In the genomic region with DNA sequence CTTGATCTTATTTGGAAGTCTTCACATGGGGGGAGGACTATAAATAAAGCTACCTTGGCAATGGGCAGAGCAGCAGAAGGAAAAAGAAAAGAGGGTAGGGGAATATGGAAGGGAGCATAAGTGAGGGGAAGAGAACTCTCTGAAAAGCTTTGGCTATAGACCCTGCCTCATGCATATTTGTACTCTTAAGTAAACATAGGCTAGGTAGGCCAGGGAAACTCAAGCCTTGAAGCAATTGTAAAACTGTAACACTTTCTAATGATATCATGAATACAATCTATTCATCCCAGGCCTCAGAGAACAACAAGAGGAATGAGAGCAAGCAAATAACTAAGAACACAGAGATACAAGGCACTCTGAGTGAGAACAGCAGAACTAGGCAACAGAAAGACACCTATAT, we compare ENCODE assay signal across 14 cellular contexts. TPM values are rescaled to one million over a fixed set of nuclear protein-coding genes. Genes with fewer than 3 reads are reported as not detected.
A peak's percentile ranks its signal among the peaks of the same experiment; 100 is the strongest.
DNase-seq lines count a peak whose midpoint lies in the region; ATAC-seq and TF ChIP-seq lines count a peak whose summit lies in the region.
"Had no signal": no experiment of that assay in that cellular context is flagged by ENCODE, and none has a peak within 500 bp of the region (broad histone marks: within the 10 kb centered on the region; RNA-seq: fewer than 3 reads in every experiment).

No MANE protein-coding gene starts in this region.

- peak overlapping the region; percentile 62 for H3K4me2 ChIP-seq in Karpas-422 (ENCODE audit: low read depth, low read length, poor library complexity, severe bottlenecking)
- H3K4me2 ChIP-seq: BLaER1 had no signal

- no peak overlapping the region for H3K27ac ChIP-seq in CD4-positive, alpha-beta T cell (ENCODE audit: low read depth, low read length)
- H3K27ac ChIP-seq in Karpas-422 (ENCODE audit: low read length) (peak overlapping the region; percentile 60), breast epithelium (peak overlapping the region; percentile 48 to 49), psoas muscle (peak overlapping the region; percentile 2)
- H3K27ac ChIP-seq: BLaER1, lower lobe of right lung had no signal

- H3K27ac Mint-ChIP-seq in CD4-positive, alpha-beta T cell = peak overlapping the region; percentile 48
- H3K27ac Mint-ChIP-seq in activated CD4-positive, alpha-beta T cell treated with anti-CD3 and anti-CD28 coated beads, Interleukin-2, amount 10 ng/mL, durations not matched to agents 7 days and 5 days = no peak overlapping the region

- peak overlapping the region; percentile 18; the same call in 1 of the 2 replicates for H3K9ac ChIP-seq in Karpas-422 (ENCODE audit: low read length)
- H3K9ac ChIP-seq: BLaER1 had no signal

- no peaks in the 10 kb centered on the region for H3K9me2 ChIP-seq in Karpas-422 (replicated peaks; ENCODE audit: insufficient read depth, low read length)

- peak overlapping the region; percentile 18 for H3K4me3 Mint-ChIP-seq in CD4-positive, alpha-beta T cell
- no peak overlapping the region for H3K4me3 Mint-ChIP-seq in activated CD4-positive, alpha-beta T cell treated with anti-CD3 and anti-CD28 coated beads, Interleukin-2, amount 10 ng/mL, durations not matched to agents 7 days and 5 days

- peaks cover 20% of the 10 kb centered on the region for H3K36me3 Mint-ChIP-seq in CD4-positive, alpha-beta T cell (ENCODE audit: low read depth)
- peaks cover 28% of the 10 kb centered on the region for H3K36me3 Mint-ChIP-seq in activated CD4-positive, alpha-beta T cell treated with anti-CD3 and anti-CD28 coated beads, Interleukin-2, amount 10 ng/mL, durations not matched to agents 7 days and 5 days (ENCODE audit: low read depth)

- intact Hi-C loops in CD4-positive, alpha-beta T cell (cut with DNase I, micrococcal nuclease) = no loop called here
- intact Hi-C loops in breast epithelium (cut with DNase I; ENCODE audit: low total_unique reads) = no loop called here
- intact Hi-C loops in psoas muscle (cut with DNase I) = no loop called here

- H3K36me3 ChIP-seq in Karpas-422 (ENCODE audit: insufficient read depth, low read length) (no peaks in the 10 kb centered on the region), breast epithelium (no peaks in the 10 kb centered on the region), psoas muscle (ENCODE audit: insufficient read depth in 1 of 2, low read depth in 1 of 2) (no peaks in the 10 kb centered on the region)
- H3K36me3 ChIP-seq: adrenal gland, lower lobe of right lung had no signal

- no peaks in the 10 kb centered on the region for H3K9me3 ChIP-seq in CD4-positive, alpha-beta T cell (ENCODE audit: control insufficient read depth, low read length)
- H3K9me3 ChIP-seq in Karpas-422 (ENCODE audit: low read length) = no peaks in the 10 kb centered on the region
- no peaks in the 10 kb centered on the region for H3K9me3 ChIP-seq in breast epithelium
- H3K9me3 ChIP-seq in psoas muscle = no peaks in the 10 kb centered on the region
- H3K9me3 ChIP-seq: lower lobe of right lung had no signal

- TF ChIP-seq CTCF in CD4-positive, alpha-beta T cell (IDR thresholded peaks at IDR 0.05) = no peak
- TF ChIP-seq CTCF in breast epithelium (IDR thresholded peaks at IDR 0.05) (no peak), psoas muscle (IDR thresholded peaks at IDR 0.05) (no peak)

- no peak for TF ChIP-seq POLR2A in breast epithelium (IDR thresholded peaks at IDR 0.05)

- H3K4me1 Mint-ChIP-seq in CD4-positive, alpha-beta T cell (ENCODE audit: low read depth) = peaks cover 94% of the 10 kb centered on the region
- H3K4me1 Mint-ChIP-seq in activated CD4-positive, alpha-beta T cell treated with anti-CD3 and anti-CD28 coated beads, Interleukin-2, amount 10 ng/mL, durations not matched to agents 7 days and 5 days = peaks cover 62% of the 10 kb centered on the region

- H3K4me1 ChIP-seq in Karpas-422 (ENCODE audit: low read length) = peaks cover 87% of the 10 kb centered on the region
- H3K4me1 ChIP-seq in breast epithelium = peaks cover 0 to 4% of the 10 kb centered on the region in 2 donors
- peaks cover 43% of the 10 kb centered on the region for H3K4me1 ChIP-seq in psoas muscle

- H3K9me3 Mint-ChIP-seq in CD4-positive, alpha-beta T cell = no peaks in the 10 kb centered on the region
- peaks cover 9% of the 10 kb centered on the region for H3K9me3 Mint-ChIP-seq in activated CD4-positive, alpha-beta T cell treated with anti-CD3 and anti-CD28 coated beads, Interleukin-2, amount 10 ng/mL, durations not matched to agents 7 days and 5 days

- POLR2A ChIA-PET in CD4-positive, alpha-beta T cell (lab: Charles Lee) = interaction anchor here (1.2 to 1.3 kb wide), 2 partner anchors 21 to 24 kb away, joined by 4 to 5 read pairs; partner anchors contain the start of gene MYCBP2
- POLR2A ChIA-PET in activated CD4-positive, alpha-beta T cell treated with anti-CD3 and anti-CD28 coated beads, Interleukin-2, amount 10 ng/mL, durations not matched to agents 7 days and 5 days (lab: Charles Lee) = interaction anchor here (0.7 kb wide), 1 partner anchor 1769 kb away, joined by 3 read pairs; no protein-coding TSS in a partner anchor

- no peak for DNase-seq in CD4-positive, alpha-beta T cell
- DNase-seq in Karpas-422 (no peak), breast epithelium (ENCODE audit: low spot score in 2 of 2) (no peak), psoas muscle (no peak), retina (no peak)
- no peak for DNase-seq in activated CD4-positive, alpha-beta T cell treated with anti-CD3 and anti-CD28 coated beads, Interleukin-2, amount 10 ng/mL, durations not matched to agents 7 days and 5 days
- DNase-seq in activated effector memory CD4-positive, alpha-beta T cell treated with anti-CD3 and anti-CD28 coated beads, Interleukin-2, amount 50 U/mL, for 16 hours = no peak
- no peak for DNase-seq in stimulated activated CD4-positive, alpha-beta T cell treated with anti-CD3 and anti-CD28 coated beads, Interleukin-2, amount 100 ng/mL, for 24 hours
- DNase-seq: activated T-cell treated with anti-CD3 and anti-CD28 coated beads for 4 hours, adrenal gland, lower lobe of right lung, NCI-H2171 had no signal

- no peak overlapping the region for H2AFZ ChIP-seq in Karpas-422 (ENCODE audit: low read length)

- H4K20me1 ChIP-seq in Karpas-422 (ENCODE audit: insufficient read depth, low read depth, low read length) = peaks cover 42% of the 10 kb centered on the region

- CTCF ChIA-PET in CD4-positive, alpha-beta T cell (lab: Charles Lee) = no interaction called here
- CTCF ChIA-PET in activated CD4-positive, alpha-beta T cell treated with anti-CD3 and anti-CD28 coated beads, Interleukin-2, amount 10 ng/mL, durations not matched to agents 7 days and 5 days (lab: Charles Lee) = interaction anchor here (1.5 kb wide), 1 partner anchor 11 kb away, joined by 3 read pairs; no protein-coding TSS in a partner anchor

- H3K79me2 ChIP-seq in Karpas-422 (ENCODE audit: low read length) = peaks cover 100% of the 10 kb centered on the region

- ATAC-seq in CD4-positive, alpha-beta T cell (ENCODE audit: poor library complexity) = no peak
- ATAC-seq in psoas muscle = peak in 1 of 4 donors; percentile 48
- ATAC-seq: SK-N-SH treated with all-trans-retinoic acid at 6 μM for 48 hours had no signal

- no peak overlapping the region for H3K4me3 ChIP-seq in Karpas-422 (ENCODE audit: low read length)
- no peak overlapping the region for H3K4me3 ChIP-seq in breast epithelium
- no peak overlapping the region for H3K4me3 ChIP-seq in psoas muscle
- H3K4me3 ChIP-seq: adrenal gland, BLaER1, lower lobe of right lung had no signal

- H3K27me3 Mint-ChIP-seq in CD4-positive, alpha-beta T cell = no peaks in the 10 kb centered on the region
- H3K27me3 Mint-ChIP-seq in activated CD4-positive, alpha-beta T cell treated with anti-CD3 and anti-CD28 coated beads, Interleukin-2, amount 10 ng/mL, durations not matched to agents 7 days and 5 days = no peaks in the 10 kb centered on the region

- H3K27me3 ChIP-seq in CD4-positive, alpha-beta T cell (ENCODE audit: control insufficient read depth, insufficient read depth, low read length) = no peaks in the 10 kb centered on the region
- H3K27me3 ChIP-seq in Karpas-422 (ENCODE audit: low read length) (no peaks in the 10 kb centered on the region), breast epithelium (no peaks in the 10 kb centered on the region), psoas muscle (ENCODE audit: insufficient read depth in 3 of 3, low read length in 2 of 3) (no peaks in the 10 kb centered on the region)
- H3K27me3 ChIP-seq: adrenal gland, BLaER1 had no signal

RNA-seq across cellular contexts. Expression of gene MYCBP2, which starts 20.4 kb away (rescaled TPM):
- total RNA-seq in CD4-positive, alpha-beta T cell = 100 to 1,000 TPM; 116 to 119 TPM
- total RNA-seq in Karpas-422 (2014; rRNA removed; shearing (Covaris generic); ENCODE audit: low replicate concordance) = 178 and 188 TPM in 2 replicates
- total RNA-seq in breast epithelium = 100 to 1,000 TPM; 179 to 282 (median 181) TPM
- total RNA-seq in psoas muscle = 10 to 100 TPM; 35.5 to 49.5 (median 39.5) TPM
- 10 to 100 TPM; 10.8 to 28.8 (median 19.8) TPM for polyA plus RNA-seq in psoas muscle
- 100 to 1,000 TPM; 118 to 129 TPM for total RNA-seq in activated CD4-positive, alpha-beta T cell treated with anti-CD3 and anti-CD28 coated beads, Interleukin-2, amount 10 ng/mL, durations not matched to agents 7 days and 5 days
